In the genomic region with DNA sequence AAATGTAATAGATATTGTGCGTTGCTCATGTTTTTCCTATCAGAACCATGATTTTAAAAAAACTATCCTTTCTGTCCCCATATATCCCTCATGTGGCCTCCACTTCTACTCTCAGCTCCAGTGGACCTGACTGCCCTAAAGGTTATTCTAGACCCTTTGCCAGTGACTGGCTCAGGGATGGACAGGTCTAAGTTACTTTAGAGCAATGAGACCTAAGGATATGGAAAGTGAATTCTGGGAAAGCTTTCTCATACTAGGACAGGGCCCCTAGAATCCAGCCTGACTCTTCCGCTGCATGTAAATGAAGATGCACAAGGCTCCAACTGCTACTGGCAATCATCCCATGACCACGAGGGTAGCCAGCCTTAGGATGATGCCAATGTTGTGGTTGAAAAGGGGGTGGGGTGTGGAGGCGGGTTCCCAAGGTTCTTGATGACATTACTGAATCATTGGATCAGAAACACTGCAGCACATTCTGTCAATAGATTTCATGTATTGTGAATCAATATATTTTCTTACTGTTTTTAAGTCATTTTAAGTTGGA, we compare ENCODE assay signal across 12 cellular contexts. TPM values are rescaled to one million over a fixed set of nuclear protein-coding genes. Genes with fewer than 3 reads are reported as not detected.
DNase-seq lines count a peak whose midpoint lies in the region; ATAC-seq and TF ChIP-seq lines count a peak whose summit lies in the region.
"Had no signal": no experiment of that assay in that cellular context is flagged by ENCODE, and none has a peak within 500 bp of the region (broad histone marks: within the 10 kb centered on the region; RNA-seq: fewer than 3 reads in every experiment).

No MANE protein-coding gene starts in this region.

- no peak overlapping the region for H3K4me3 Mint-ChIP-seq in activated CD8-positive, alpha-beta memory T cell treated with anti-CD3 and anti-CD28 coated beads, Interleukin-2, amount 10 ng/mL, durations not matched to agents 7 days and 5 days
- no peak overlapping the region for H3K4me3 Mint-ChIP-seq in activated T-helper 17 cell treated with anti-CD3 and anti-CD28 coated beads, Interleukin-2, amount 50 U/mL, for 72 hours
- no peak overlapping the region for H3K4me3 Mint-ChIP-seq in mesothelial cell of epicardium
- H3K4me3 Mint-ChIP-seq: activated T-cell treated with anti-CD3 and anti-CD28 coated beads, Interleukin-2, amount 50 U/mL, for 72 hours had no signal

- CTCF ChIA-PET in activated CD8-positive, alpha-beta memory T cell treated with anti-CD3 and anti-CD28 coated beads, Interleukin-2, amount 10 ng/mL, durations not matched to agents 7 days and 5 days (lab: Charles Lee) = no interaction called here

- DNase-seq in activated CD8-positive, alpha-beta memory T cell treated with anti-CD3 and anti-CD28 coated beads, Interleukin-2, amount 10 ng/mL, durations not matched to agents 7 days and 5 days = no peak
- DNase-seq in activated CD8-positive, alpha-beta memory T cell treated with anti-CD3 and anti-CD28 coated beads, Interleukin-2, amount 50 U/mL, for 48 hours = no peak
- DNase-seq in globus pallidus (ENCODE audit: low spot score) (peak; percentile 98), superior temporal gyrus (ENCODE audit: extremely low spot score) (peak; percentile 94), SW 1271 (lab: John Stamatoyannopoulos, UW) (no peak), left lobe of liver (ENCODE audit: low spot score) (no peak), mesothelial cell of epicardium (ENCODE audit: low spot score in 2 of 2, unreplicated experiment in 2 of 2) (no peak)
- DNase-seq: activated T-cell treated with anti-CD3 and anti-CD28 coated beads, Interleukin-2, amount 50 U/mL, for 72 hours; DMS153; NCI-H2171 had no signal

- no peaks in the 10 kb centered on the region for H3K27me3 Mint-ChIP-seq in activated CD8-positive, alpha-beta memory T cell treated with anti-CD3 and anti-CD28 coated beads, Interleukin-2, amount 10 ng/mL, durations not matched to agents 7 days and 5 days
- H3K27me3 Mint-ChIP-seq in activated T-helper 17 cell treated with anti-CD3 and anti-CD28 coated beads, Interleukin-2, amount 50 U/mL, for 72 hours = no peaks in the 10 kb centered on the region
- H3K27me3 Mint-ChIP-seq in mesothelial cell of epicardium (ENCODE audit: low read depth) = no peaks in the 10 kb centered on the region

- peaks cover 8% of the 10 kb centered on the region for H3K4me1 Mint-ChIP-seq in activated CD8-positive, alpha-beta memory T cell treated with anti-CD3 and anti-CD28 coated beads, Interleukin-2, amount 10 ng/mL, durations not matched to agents 7 days and 5 days
- H3K4me1 Mint-ChIP-seq in activated T-helper 17 cell treated with anti-CD3 and anti-CD28 coated beads, Interleukin-2, amount 50 U/mL, for 72 hours = no peaks in the 10 kb centered on the region
- no peaks in the 10 kb centered on the region for H3K4me1 Mint-ChIP-seq in mesothelial cell of epicardium

- H3K36me3 Mint-ChIP-seq in activated CD8-positive, alpha-beta memory T cell treated with anti-CD3 and anti-CD28 coated beads, Interleukin-2, amount 10 ng/mL, durations not matched to agents 7 days and 5 days = peaks cover 41% of the 10 kb centered on the region
- H3K36me3 Mint-ChIP-seq in activated T-helper 17 cell treated with anti-CD3 and anti-CD28 coated beads, Interleukin-2, amount 50 U/mL, for 72 hours (ENCODE audit: low read depth) = peaks cover 77% of the 10 kb centered on the region
- peaks cover 19% of the 10 kb centered on the region for H3K36me3 Mint-ChIP-seq in mesothelial cell of epicardium

- no peaks in the 10 kb centered on the region for H3K9me3 Mint-ChIP-seq in activated CD8-positive, alpha-beta memory T cell treated with anti-CD3 and anti-CD28 coated beads, Interleukin-2, amount 10 ng/mL, durations not matched to agents 7 days and 5 days (ENCODE audit: low read depth)
- H3K9me3 Mint-ChIP-seq in activated T-helper 17 cell treated with anti-CD3 and anti-CD28 coated beads, Interleukin-2, amount 50 U/mL, for 72 hours = no peaks in the 10 kb centered on the region
- no peaks in the 10 kb centered on the region for H3K9me3 Mint-ChIP-seq in mesothelial cell of epicardium
- H3K9me3 Mint-ChIP-seq: activated T-cell treated with anti-CD3 and anti-CD28 coated beads, Interleukin-2, amount 50 U/mL, for 72 hours had no signal

- TF ChIP-seq CTCF in mesothelial cell of epicardium (IDR thresholded peaks at IDR 0.05; ENCODE audit: unreplicated experiment) = no peak

- no peak for ATAC-seq in activated CD8-positive, alpha-beta memory T cell treated with anti-CD3 and anti-CD28 coated beads, Interleukin-2, amount 10 ng/mL, durations not matched to agents 7 days and 5 days
- no peak for ATAC-seq in activated T-helper 17 cell treated with anti-CD3 and anti-CD28 coated beads, Interleukin-2, amount 50 U/mL, for 72 hours (replicated peaks)
- ATAC-seq in left lobe of liver = no peak
- ATAC-seq: activated CD4-positive, CD25-positive, alpha-beta regulatory T cell treated with anti-CD3 and anti-CD28 coated beads, Interleukin-2, amount 50 U/mL, for 24 hours; activated T-cell treated with anti-CD3 and anti-CD28 coated beads, Interleukin-2, amount 50 U/mL, for 72 hours had no signal

- peak overlapping the region; percentile 28 for H3K27ac Mint-ChIP-seq in activated CD8-positive, alpha-beta memory T cell treated with anti-CD3 and anti-CD28 coated beads, Interleukin-2, amount 10 ng/mL, durations not matched to agents 7 days and 5 days
- peak overlapping the region; percentile 35 for H3K27ac Mint-ChIP-seq in activated T-helper 17 cell treated with anti-CD3 and anti-CD28 coated beads, Interleukin-2, amount 50 U/mL, for 72 hours
- no peak overlapping the region for H3K27ac Mint-ChIP-seq in mesothelial cell of epicardium

RNA-seq across cellular contexts. Expression of a gene that starts 21.3 kb away (rescaled TPM):
- total RNA-seq in activated CD8-positive, alpha-beta memory T cell treated with anti-CD3 and anti-CD28 coated beads, Interleukin-2, amount 10 ng/mL, durations not matched to agents 7 days and 5 days = 10 to 100 TPM; 18.9 to 19.5 TPM
- 10 to 100 TPM; 16.3 to 19.8 TPM for total RNA-seq in activated T-helper 17 cell treated with anti-CD3 and anti-CD28 coated beads, Interleukin-2, amount 50 U/mL, for 72 hours
- total RNA-seq in left lobe of liver = 6.9 TPM
- 10.5 to 10.8 TPM (median 10.5 TPM) in 3 replicates for total RNA-seq in mesothelial cell of epicardium

RNA-seq across cellular contexts. Expression of a gene that starts 22.9 kb away (rescaled TPM):
- 10 to 100 TPM; 12.1 to 12.6 TPM for total RNA-seq in activated CD8-positive, alpha-beta memory T cell treated with anti-CD3 and anti-CD28 coated beads, Interleukin-2, amount 10 ng/mL, durations not matched to agents 7 days and 5 days
- 10 to 100 TPM; 11.0 to 16.1 TPM for total RNA-seq in activated T-helper 17 cell treated with anti-CD3 and anti-CD28 coated beads, Interleukin-2, amount 50 U/mL, for 72 hours
- 3.7 TPM for total RNA-seq in left lobe of liver
- 12.2 to 14.1 TPM (median 12.7 TPM) in 3 replicates for total RNA-seq in mesothelial cell of epicardium

RNA-seq across cellular contexts. Expression of a gene that starts 23.0 kb away (rescaled TPM):
- total RNA-seq in activated CD8-positive, alpha-beta memory T cell treated with anti-CD3 and anti-CD28 coated beads, Interleukin-2, amount 10 ng/mL, durations not matched to agents 7 days and 5 days = 10 to 100 TPM; 22.0 to 26.3 TPM
- total RNA-seq in activated T-helper 17 cell treated with anti-CD3 and anti-CD28 coated beads, Interleukin-2, amount 50 U/mL, for 72 hours = 10 to 100 TPM; 22.8 to 35.3 TPM
- 29.5 TPM for total RNA-seq in left lobe of liver
- total RNA-seq in mesothelial cell of epicardium = 17.5 to 20.2 TPM (median 19.2 TPM) in 3 replicates

Comparison
In these comparisons a context has a peak if more than half of its experiments do, and no peak if none do; other contexts are left out.
1. DNase-seq: peak in globus pallidus (single experiment) and superior temporal gyrus (single experiment); none in activated CD8-positive, alpha-beta memory T cell treated with anti-CD3 and anti-CD28 coated beads, Interleukin-2, amount 10 ng/mL, durations not matched to agents 7 days and 5 days (single experiment), activated CD8-positive, alpha-beta memory T cell treated with anti-CD3 and anti-CD28 coated beads, Interleukin-2, amount 50 U/mL, for 48 hours (single experiment), SW 1271 (0 of 2), left lobe of liver (single experiment) and mesothelial cell of epicardium (0 of 2).